In the genomic region with DNA sequence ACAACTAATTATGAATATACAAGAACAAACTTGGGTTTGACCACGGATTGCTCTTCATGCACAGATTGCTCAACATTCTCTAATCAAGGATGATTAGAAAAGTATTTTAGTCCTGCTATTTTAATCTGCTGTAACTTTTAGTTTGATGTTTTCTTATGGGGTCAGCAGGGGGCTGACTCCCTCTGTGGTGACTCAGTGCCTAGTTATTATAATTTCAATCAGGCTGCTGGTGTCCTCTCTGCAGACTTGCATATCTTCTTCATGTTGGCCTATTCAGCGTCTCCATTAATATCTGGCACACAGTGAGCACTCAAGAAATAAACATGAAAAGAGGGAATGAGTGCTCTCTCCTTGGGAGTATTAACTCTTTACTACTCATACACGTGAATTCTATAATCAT, we compare ENCODE assay signal across 25 cellular contexts.
"Had no signal": no experiment of that assay in that cellular context is flagged by ENCODE, and none has a peak within 500 bp of the region (broad histone marks: within the 10 kb centered on the region; RNA-seq: fewer than 3 reads in every experiment).

No MANE protein-coding gene starts in this region.

- H3K27me3 Mint-ChIP-seq: activated naive CD8-positive, alpha-beta T cell treated with anti-CD3 and anti-CD28 coated beads, Interleukin-2, amount 10 ng/mL, durations not matched to agents 7 days and 5 days; dendritic cell treated with granulocyte-macrophage colony-stimulating factor and Interleukin-4, amounts not matched to agents 40 ng/mL and 50 ng/mL, for 4 days had no signal

- ATAC-seq: left cardiac atrium, right cardiac atrium, upper lobe of right lung had no signal

- H3K27ac Mint-ChIP-seq: activated naive CD4-positive, alpha-beta T cell treated with anti-CD3 and anti-CD28 coated beads for 36 hours; activated naive CD8-positive, alpha-beta T cell treated with anti-CD3 and anti-CD28 coated beads, Interleukin-2, amount 10 ng/mL, durations not matched to agents 7 days and 5 days; dendritic cell treated with granulocyte-macrophage colony-stimulating factor and Interleukin-4, amounts not matched to agents 40 ng/mL and 50 ng/mL, for 4 days; naive B cell had no signal

- H3K36me3 Mint-ChIP-seq: activated naive CD8-positive, alpha-beta T cell treated with anti-CD3 and anti-CD28 coated beads, Interleukin-2, amount 10 ng/mL, durations not matched to agents 7 days and 5 days; naive B cell had no signal

- H3K4me1 ChIP-seq: breast epithelium, esophagus muscularis mucosa, parathyroid adenoma, spleen, suprapubic skin, tibial artery, upper lobe of right lung had no signal

- H3K27me3 ChIP-seq: breast epithelium, esophagus muscularis mucosa, spleen, suprapubic skin, tibial artery, upper lobe of right lung had no signal

- DNase-seq: activated CD4-positive, alpha-beta T cell treated with anti-CD3 and anti-CD28 coated beads for 48 hours; activated CD4-positive, alpha-beta T cell treated with anti-CD3 and anti-CD28 coated beads, Interleukin-2, amount 50 U/mL, for 48 hours; activated CD8-positive, alpha-beta memory T cell treated with anti-CD3 and anti-CD28 coated beads for 24 hours; activated effector memory CD4-positive, alpha-beta T cell treated with anti-CD3 and anti-CD28 coated beads, Interleukin-2, amount 50 U/mL, for 16 hours; activated naive CD4-positive, alpha-beta T cell treated with anti-CD3 and anti-CD28 coated beads for 36 hours; activated naive CD8-positive, alpha-beta T cell treated with anti-CD3 and anti-CD28 coated beads, Interleukin-2, amount 10 ng/mL, durations not matched to agents 7 days and 5 days; central memory CD4-positive, alpha-beta T cell; effector CD4-positive, alpha-beta T cell; foreskin melanocyte; islet precursor cell; left cardiac atrium; mammary epithelial cell; naive B cell; nucleus accumbens; right cardiac atrium; spleen; stimulated activated naive CD4-positive, alpha-beta T cell; tibial artery; upper lobe of right lung had no signal

- H2AFZ ChIP-seq: parathyroid adenoma had no signal

- H3K36me3 ChIP-seq: breast epithelium, esophagus muscularis mucosa, spleen, suprapubic skin, tibial artery, upper lobe of right lung had no signal

- H3K4me1 Mint-ChIP-seq: activated naive CD8-positive, alpha-beta T cell treated with anti-CD3 and anti-CD28 coated beads, Interleukin-2, amount 10 ng/mL, durations not matched to agents 7 days and 5 days; naive B cell had no signal

- H3K4me3 Mint-ChIP-seq: activated naive CD4-positive, alpha-beta T cell treated with anti-CD3 and anti-CD28 coated beads for 36 hours; activated naive CD8-positive, alpha-beta T cell treated with anti-CD3 and anti-CD28 coated beads, Interleukin-2, amount 10 ng/mL, durations not matched to agents 7 days and 5 days; dendritic cell treated with granulocyte-macrophage colony-stimulating factor and Interleukin-4, amounts not matched to agents 40 ng/mL and 50 ng/mL, for 4 days; naive B cell had no signal

- H3K27ac ChIP-seq: breast epithelium, esophagus muscularis mucosa, parathyroid adenoma, spleen, suprapubic skin, tibial artery, upper lobe of right lung, VCaP had no signal

- H3K9ac ChIP-seq: parathyroid adenoma had no signal

- H3K9me3 ChIP-seq: breast epithelium, esophagus muscularis mucosa, spleen, suprapubic skin, tibial artery, upper lobe of right lung had no signal

- H3K9me3 Mint-ChIP-seq: activated naive CD4-positive, alpha-beta T cell treated with anti-CD3 and anti-CD28 coated beads for 36 hours; activated naive CD8-positive, alpha-beta T cell treated with anti-CD3 and anti-CD28 coated beads, Interleukin-2, amount 10 ng/mL, durations not matched to agents 7 days and 5 days; dendritic cell treated with granulocyte-macrophage colony-stimulating factor and Interleukin-4, amounts not matched to agents 40 ng/mL and 50 ng/mL, for 4 days had no signal

- H3K79me2 ChIP-seq: parathyroid adenoma had no signal

- H3K4me3 ChIP-seq: breast epithelium, esophagus muscularis mucosa, spleen, suprapubic skin, tibial artery, upper lobe of right lung had no signal
